30 cellular contexts compared by ENCODE assay signal in genomic region chr16:30543067-30543466, GRCh38.
"Had no signal": no experiment of that assay in that cellular context is flagged by ENCODE, and none has a peak within 500 bp of the region (broad histone marks: within the 10 kb centered on the region; RNA-seq: fewer than 3 reads in every experiment).

No MANE protein-coding gene starts in this region.

- H3K27ac ChIP-seq: adrenal gland, body of pancreas had no signal

- DNase-seq: activated CD4-positive, alpha-beta memory T cell treated with anti-CD3 and anti-CD28 coated beads for 36 hours; activated CD4-positive, alpha-beta T cell treated with anti-CD3 and anti-CD28 coated beads for 36 hours; activated CD4-positive, alpha-beta T cell treated with anti-CD3 and anti-CD28 coated beads, Interleukin-2, amount 10 ng/mL, durations not matched to agents 24 days and 14 days; activated CD4-positive, CD25-positive, alpha-beta regulatory T cell; activated CD4-positive, CD25-positive, alpha-beta regulatory T cell treated with anti-CD3 and anti-CD28 coated beads, Interleukin-2, amount 50 U/mL, for 72 hours; activated CD8-positive, alpha-beta memory T cell treated with anti-CD3 and anti-CD28 coated beads, Interleukin-2, amount 10 ng/mL, durations not matched to agents 7 days and 5 days; activated CD8-positive, alpha-beta memory T cell treated with anti-CD3 and anti-CD28 coated beads, Interleukin-2, amount 50 U/mL, for 4 hours; activated CD8-positive, alpha-beta T cell treated with anti-CD3 and anti-CD28 coated beads, Interleukin-2, amount 10 ng/mL, durations not matched to agents 7 days and 5 days; activated effector memory CD4-positive, alpha-beta T cell treated with anti-CD3 and anti-CD28 coated beads, Interleukin-2, amount 50 U/mL, for 16 hours; activated naive CD4-positive, alpha-beta T cell treated with anti-CD3 and anti-CD28 coated beads for 36 hours; activated naive CD8-positive, alpha-beta T cell treated with anti-CD3 and anti-CD28 coated beads for 36 hours; activated naive CD8-positive, alpha-beta T cell treated with anti-CD3 and anti-CD28 coated beads, Interleukin-2, amount 50 U/mL, for 24 hours; activated T-cell treated with anti-CD3 and anti-CD28 coated beads, Interleukin-2, amount 50 U/mL, for 1 hour; activated T-cell treated with anti-CD3 and anti-CD28 coated beads, Interleukin-2, amount 50 U/mL, for 48 hours; adrenal gland; amygdala; aorta; body of pancreas; central memory CD4-positive, alpha-beta T cell; cerebellar nuclear complex; colonic mucosa; effector CD8-positive, alpha-beta T cell; foreskin fibroblast; head of caudate nucleus; T-helper 2 cell had no signal

- ATAC-seq: activated CD4-positive, alpha-beta T cell treated with anti-CD3 and anti-CD28 coated beads for 36 hours; activated CD8-positive, alpha-beta memory T cell treated with anti-CD3 and anti-CD28 coated beads, Interleukin-2, amount 10 ng/mL, durations not matched to agents 7 days and 5 days; activated CD8-positive, alpha-beta T cell treated with anti-CD3 and anti-CD28 coated beads, Interleukin-2, amount 10 ng/mL, durations not matched to agents 7 days and 5 days; activated naive CD8-positive, alpha-beta T cell treated with anti-CD3 and anti-CD28 coated beads, Interleukin-2, amount 50 U/mL, for 24 hours; body of pancreas; esophagus mucosa had no signal

- H3K9me3 ChIP-seq: adrenal gland, body of pancreas, colonic mucosa had no signal

- H3K9me3 Mint-ChIP-seq: activated CD4-positive, alpha-beta memory T cell treated with anti-CD3 and anti-CD28 coated beads for 36 hours; activated CD4-positive, alpha-beta T cell treated with anti-CD3 and anti-CD28 coated beads, Interleukin-2, amount 10 ng/mL, durations not matched to agents 24 days and 14 days; activated naive CD4-positive, alpha-beta T cell treated with anti-CD3 and anti-CD28 coated beads for 36 hours; activated naive CD4-positive, alpha-beta T cell treated with anti-CD3 and anti-CD28 coated beads, Interleukin-2, amount 50 U/mL, for 24 hours; activated naive CD8-positive, alpha-beta T cell treated with anti-CD3 and anti-CD28 coated beads for 36 hours; activated naive CD8-positive, alpha-beta T cell treated with anti-CD3 and anti-CD28 coated beads, Interleukin-2, amount 50 U/mL, for 24 hours; activated T-helper 1 cell treated with anti-CD3 and anti-CD28 coated beads, Interleukin-12 subunit alpha, Interleukin-12 subunit beta, Interleukin-2, Interleukin-4 antibody, amounts not matched to agents 30 ng/mL and 10 ng/mL and 1 ng/mL, durations not matched to agents 14 hours and 24 hours and 36 hours; activated T-helper 2 cell treated with anti-CD3 and anti-CD28 coated beads, Interferon-gamma antibody, Interleukin-2, Interleukin-4, amounts not matched to agents 10 μg/mL and 5 μg/mL and 100 μg/mL, durations not matched to agents 14 hours and 24 hours and 36 hours had no signal

- H3K4me1 ChIP-seq: adrenal gland had no signal

- H3K4me3 ChIP-seq: adrenal gland, body of pancreas, colonic mucosa had no signal

- H3K36me3 ChIP-seq: adrenal gland, colonic mucosa had no signal

- H3K4me3 Mint-ChIP-seq: activated CD4-positive, alpha-beta memory T cell treated with anti-CD3 and anti-CD28 coated beads for 36 hours; activated CD4-positive, alpha-beta T cell treated with anti-CD3 and anti-CD28 coated beads for 36 hours; activated CD4-positive, alpha-beta T cell treated with anti-CD3 and anti-CD28 coated beads, Interleukin-2, amount 10 ng/mL, durations not matched to agents 24 days and 14 days; activated CD8-positive, alpha-beta memory T cell treated with anti-CD3 and anti-CD28 coated beads, Interleukin-2, amount 10 ng/mL, durations not matched to agents 7 days and 5 days; activated CD8-positive, alpha-beta T cell treated with anti-CD3 and anti-CD28 coated beads, Interleukin-2, amount 10 ng/mL, durations not matched to agents 7 days and 5 days; activated naive CD4-positive, alpha-beta T cell treated with anti-CD3 and anti-CD28 coated beads for 36 hours; activated naive CD4-positive, alpha-beta T cell treated with anti-CD3 and anti-CD28 coated beads, Interleukin-2, amount 50 U/mL, for 24 hours; activated naive CD8-positive, alpha-beta T cell treated with anti-CD3 and anti-CD28 coated beads for 36 hours; activated naive CD8-positive, alpha-beta T cell treated with anti-CD3 and anti-CD28 coated beads, Interleukin-2, amount 50 U/mL, for 24 hours; activated T-helper 1 cell treated with anti-CD3 and anti-CD28 coated beads, Interleukin-12 subunit alpha, Interleukin-12 subunit beta, Interleukin-2, Interleukin-4 antibody, amounts not matched to agents 30 ng/mL and 10 ng/mL and 1 ng/mL, durations not matched to agents 14 hours and 24 hours and 36 hours had no signal

- H3K27me3 ChIP-seq: adrenal gland, body of pancreas, colonic mucosa had no signal

- H3K4me1 Mint-ChIP-seq: activated CD4-positive, alpha-beta T cell treated with anti-CD3 and anti-CD28 coated beads for 36 hours; activated naive CD8-positive, alpha-beta T cell treated with anti-CD3 and anti-CD28 coated beads for 36 hours had no signal

- H3K36me3 Mint-ChIP-seq: activated CD8-positive, alpha-beta memory T cell treated with anti-CD3 and anti-CD28 coated beads, Interleukin-2, amount 10 ng/mL, durations not matched to agents 7 days and 5 days; activated naive CD4-positive, alpha-beta T cell treated with anti-CD3 and anti-CD28 coated beads, Interleukin-2, amount 50 U/mL, for 24 hours had no signal

- H3K27me3 Mint-ChIP-seq: activated CD4-positive, alpha-beta memory T cell treated with anti-CD3 and anti-CD28 coated beads for 36 hours; activated CD4-positive, alpha-beta T cell treated with anti-CD3 and anti-CD28 coated beads for 36 hours; activated CD4-positive, alpha-beta T cell treated with anti-CD3 and anti-CD28 coated beads, Interleukin-2, amount 10 ng/mL, durations not matched to agents 24 days and 14 days; activated CD8-positive, alpha-beta memory T cell treated with anti-CD3 and anti-CD28 coated beads, Interleukin-2, amount 10 ng/mL, durations not matched to agents 7 days and 5 days; activated naive CD4-positive, alpha-beta T cell treated with anti-CD3 and anti-CD28 coated beads, Interleukin-2, amount 50 U/mL, for 24 hours; activated naive CD8-positive, alpha-beta T cell treated with anti-CD3 and anti-CD28 coated beads for 36 hours; activated naive CD8-positive, alpha-beta T cell treated with anti-CD3 and anti-CD28 coated beads, Interleukin-2, amount 50 U/mL, for 24 hours had no signal

- H3K27ac Mint-ChIP-seq: activated CD4-positive, alpha-beta memory T cell treated with anti-CD3 and anti-CD28 coated beads for 36 hours; activated CD4-positive, alpha-beta T cell treated with anti-CD3 and anti-CD28 coated beads for 36 hours; activated CD4-positive, alpha-beta T cell treated with anti-CD3 and anti-CD28 coated beads, Interleukin-2, amount 10 ng/mL, durations not matched to agents 24 days and 14 days; activated CD8-positive, alpha-beta memory T cell treated with anti-CD3 and anti-CD28 coated beads, Interleukin-2, amount 10 ng/mL, durations not matched to agents 7 days and 5 days; activated CD8-positive, alpha-beta T cell treated with anti-CD3 and anti-CD28 coated beads, Interleukin-2, amount 10 ng/mL, durations not matched to agents 7 days and 5 days; activated naive CD4-positive, alpha-beta T cell treated with anti-CD3 and anti-CD28 coated beads for 36 hours; activated naive CD4-positive, alpha-beta T cell treated with anti-CD3 and anti-CD28 coated beads, Interleukin-2, amount 50 U/mL, for 24 hours; activated naive CD8-positive, alpha-beta T cell treated with anti-CD3 and anti-CD28 coated beads for 36 hours; activated naive CD8-positive, alpha-beta T cell treated with anti-CD3 and anti-CD28 coated beads, Interleukin-2, amount 50 U/mL, for 24 hours; activated T-helper 1 cell treated with anti-CD3 and anti-CD28 coated beads, Interleukin-12 subunit alpha, Interleukin-12 subunit beta, Interleukin-2, Interleukin-4 antibody, amounts not matched to agents 30 ng/mL and 10 ng/mL and 1 ng/mL, durations not matched to agents 14 hours and 24 hours and 36 hours; activated T-helper 2 cell treated with anti-CD3 and anti-CD28 coated beads, Interferon-gamma antibody, Interleukin-2, Interleukin-4, amounts not matched to agents 10 μg/mL and 5 μg/mL and 100 μg/mL, durations not matched to agents 14 hours and 24 hours and 36 hours had no signal

- FAIRE-seq: frontal cortex had no signal
